In the genomic region with DNA sequence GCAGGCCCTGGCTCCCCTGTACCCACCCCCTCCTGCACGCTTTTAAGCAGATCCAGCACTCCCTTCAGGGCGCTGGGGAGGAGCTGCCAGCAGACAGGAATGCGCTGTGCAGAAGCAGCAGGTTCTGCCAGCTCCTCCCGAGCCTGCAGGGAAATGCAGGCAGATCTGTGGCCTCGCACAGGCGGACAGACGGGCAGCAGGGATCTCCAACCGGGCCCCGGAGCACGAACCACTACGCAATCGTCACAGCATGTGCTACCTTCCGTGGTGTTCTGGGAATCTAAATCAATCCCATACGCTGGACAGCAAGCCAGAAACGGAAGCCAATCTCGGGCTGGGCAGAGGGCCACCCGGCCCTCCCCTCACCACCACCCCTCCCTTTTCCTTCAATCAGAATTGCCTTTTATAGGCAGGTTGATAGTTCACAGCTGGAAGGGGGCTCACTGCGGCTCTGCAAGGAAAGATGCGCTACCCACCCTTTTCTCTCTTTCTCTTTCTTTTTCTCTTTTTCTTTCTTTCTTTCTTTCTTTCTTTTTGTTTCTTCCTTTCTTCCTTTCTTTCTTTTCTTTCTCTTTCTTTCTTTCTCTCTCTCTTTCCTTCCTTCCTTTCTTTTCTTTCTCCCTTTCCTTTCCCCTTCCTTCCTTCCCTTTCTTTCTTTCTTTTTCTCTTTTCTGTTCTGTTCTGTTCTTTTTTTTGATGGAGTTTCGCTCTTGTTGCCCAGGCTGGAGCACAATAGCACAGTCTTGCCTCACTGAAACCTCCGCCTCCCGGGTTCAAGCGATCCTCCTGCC, we compare ENCODE assay signal across 8 cellular contexts.
A peak's percentile ranks its signal among the peaks of the same experiment; 100 is the strongest.
DNase-seq lines count a peak whose midpoint lies in the region; ATAC-seq and TF ChIP-seq lines count a peak whose summit lies in the region.

No MANE protein-coding gene starts in this region.

- H2BK15ac ChIP-seq in neuronal stem cell (ENCODE audit: low read length), result no peak overlapping the region

- peak overlapping the region; percentile 34 for H3K4me2 ChIP-seq in neuronal stem cell (ENCODE audit: insufficient read depth, low read length, poor library complexity, severe bottlenecking)

- DNase-seq in AG09309 (ENCODE audit: low read depth) (peak; percentile 93), SK-N-MC (ENCODE audit: low read depth, low spot score) (no peak), neuronal stem cell (ENCODE audit: low spot score) (no peak), LoVo (ENCODE audit: low spot score) (no peak), AML-193 (lab: John Stamatoyannopoulos, UW) (no peak), COLO829 (ENCODE audit: low spot score) (no peak)
- no peak for DNase-seq in activated T-helper 1 cell treated with anti-CD3 and anti-CD28 coated beads, Interleukin-12 subunit alpha, Interleukin-12 subunit beta, Interleukin-2, Interleukin-4 antibody, amounts not matched to agents 30 ng/mL and 10 ng/mL and 1 ng/mL, durations not matched to agents 14 hours and 24 hours and 36 hours (ENCODE audit: low spot score)

- no peaks in the 10 kb centered on the region for H3K27me3 ChIP-seq in gastroesophageal sphincter
- H3K27me3 ChIP-seq in neuronal stem cell (ENCODE audit: control insufficient read depth in 3 of 3, insufficient read depth in 3 of 3, low read depth in 1 of 3, low read length in 3 of 3), result peaks cover 0 to 2% (median 1%) of the 10 kb centered on the region in 3 experiments

- H2BK120ac ChIP-seq in neuronal stem cell (ENCODE audit: low read depth, low read length), result no peak overlapping the region

- H4K8ac ChIP-seq in neuronal stem cell (ENCODE audit: low read depth, low read length), result no peak overlapping the region

- TF ChIP-seq POLR2A in gastroesophageal sphincter (IDR thresholded peaks at IDR 0.05), result no peak

- intact Hi-C loops in activated T-helper 1 cell treated with anti-CD3 and anti-CD28 coated beads, Interleukin-12 subunit alpha, Interleukin-12 subunit beta, Interleukin-2, Interleukin-4 antibody, amounts not matched to agents 30 ng/mL and 10 ng/mL and 1 ng/mL, durations not matched to agents 14 hours and 24 hours and 36 hours (cut with micrococcal nuclease), result no loop called here

- peak; percentile 58 for TF ChIP-seq EP300 in gastroesophageal sphincter (IDR thresholded peaks at IDR 0.05)

- 18 to 58% methylated on average over 4 to 14 of the region's 23 CpGs for WGBS in gastroesophageal sphincter (ENCODE audit: low coverage in 1 of 2), 2 donors
- no CpG with 5 or more reads among the region's 23 CpGs for WGBS in neuronal stem cell (ENCODE audit: extremely low coverage in 2 of 2, insufficient read length in 2 of 2, insufficient replicate concordance in 1 of 2), 2 donors

- H3K27ac ChIP-seq in SK-N-MC (no peak overlapping the region), gastroesophageal sphincter (peak overlapping the region; percentile 87 to 96 (median 91)), neuronal stem cell (replicated peaks; ENCODE audit: low read length) (peak overlapping the region; percentile 35)

- peaks cover 2 to 58% (median 19%) of the 10 kb centered on the region in 3 donors for H3K4me1 ChIP-seq in gastroesophageal sphincter
- peaks cover 5 to 14% of the 10 kb centered on the region in 2 donors for H3K4me1 ChIP-seq in neuronal stem cell (ENCODE audit: control insufficient read depth in 2 of 2, insufficient read depth in 1 of 2, low read depth in 1 of 2, low read length in 2 of 2)

- H3K36me3 ChIP-seq in SK-N-MC (ENCODE audit: insufficient read depth, low read length), result no peaks in the 10 kb centered on the region
- H3K36me3 ChIP-seq in gastroesophageal sphincter, result no peaks in the 10 kb centered on the region
- no peaks in the 10 kb centered on the region for H3K36me3 ChIP-seq in neuronal stem cell (replicated peaks in 1 of 2; ENCODE audit: control insufficient read depth in 2 of 2, insufficient read depth in 2 of 2, low read length in 2 of 2)

- no peaks in the 10 kb centered on the region for H3K36me3 Mint-ChIP-seq in activated T-helper 1 cell treated with anti-CD3 and anti-CD28 coated beads, Interleukin-12 subunit alpha, Interleukin-12 subunit beta, Interleukin-2, Interleukin-4 antibody, amounts not matched to agents 30 ng/mL and 10 ng/mL and 1 ng/mL, durations not matched to agents 14 hours and 24 hours and 36 hours (ENCODE audit: low read depth)

- no peak overlapping the region for H3K23ac ChIP-seq in neuronal stem cell (ENCODE audit: low read depth, low read length, poor library complexity)

- H3K27ac Mint-ChIP-seq in activated T-helper 1 cell treated with anti-CD3 and anti-CD28 coated beads, Interleukin-12 subunit alpha, Interleukin-12 subunit beta, Interleukin-2, Interleukin-4 antibody, amounts not matched to agents 30 ng/mL and 10 ng/mL and 1 ng/mL, durations not matched to agents 14 hours and 24 hours and 36 hours, result no peak overlapping the region

- no peak overlapping the region for H3K9ac ChIP-seq in SK-N-MC (ENCODE audit: insufficient read length)
- no peak overlapping the region for H3K9ac ChIP-seq in neuronal stem cell (ENCODE audit: low read depth, low read length, poor library complexity)

- no peak overlapping the region for H4K91ac ChIP-seq in neuronal stem cell (ENCODE audit: low read depth, low read length, poor library complexity)

- peaks cover 13% of the 10 kb centered on the region for H3K4me1 Mint-ChIP-seq in activated T-helper 1 cell treated with anti-CD3 and anti-CD28 coated beads, Interleukin-12 subunit alpha, Interleukin-12 subunit beta, Interleukin-2, Interleukin-4 antibody, amounts not matched to agents 30 ng/mL and 10 ng/mL and 1 ng/mL, durations not matched to agents 14 hours and 24 hours and 36 hours (ENCODE audit: low read depth)

- no peak overlapping the region for H3K4me3 Mint-ChIP-seq in activated T-helper 1 cell treated with anti-CD3 and anti-CD28 coated beads, Interleukin-12 subunit alpha, Interleukin-12 subunit beta, Interleukin-2, Interleukin-4 antibody, amounts not matched to agents 30 ng/mL and 10 ng/mL and 1 ng/mL, durations not matched to agents 14 hours and 24 hours and 36 hours

- TF ChIP-seq CTCF in AG09309 (IDR thresholded peaks at IDR 0.05; ENCODE audit: control insufficient read depth, insufficient read depth, low read depth, low read length, missing control alignments) (no peak), gastroesophageal sphincter (IDR thresholded peaks at IDR 0.05) (peak in 3 of 4 experiments; percentile 24 to 38 (median 37))

- H3K79me1 ChIP-seq in neuronal stem cell (ENCODE audit: low read depth, low read length), result no peaks in the 10 kb centered on the region

- H3K9me3 Mint-ChIP-seq in activated T-helper 1 cell treated with anti-CD3 and anti-CD28 coated beads, Interleukin-12 subunit alpha, Interleukin-12 subunit beta, Interleukin-2, Interleukin-4 antibody, amounts not matched to agents 30 ng/mL and 10 ng/mL and 1 ng/mL, durations not matched to agents 14 hours and 24 hours and 36 hours, result no peaks in the 10 kb centered on the region

- H3K27me3 Mint-ChIP-seq in activated T-helper 1 cell treated with anti-CD3 and anti-CD28 coated beads, Interleukin-12 subunit alpha, Interleukin-12 subunit beta, Interleukin-2, Interleukin-4 antibody, amounts not matched to agents 30 ng/mL and 10 ng/mL and 1 ng/mL, durations not matched to agents 14 hours and 24 hours and 36 hours (ENCODE audit: insufficient read depth), result peaks cover 9% of the 10 kb centered on the region

- peak overlapping the region; percentile 95 for H3K18ac ChIP-seq in neuronal stem cell (ENCODE audit: low read length)

- H2AK5ac ChIP-seq in neuronal stem cell (ENCODE audit: low read depth, low read length), result peak overlapping the region; percentile 94

- H3K4me3 ChIP-seq in AG09309 (ENCODE audit: control insufficient read depth, low read depth, low read length) (peak overlapping the region; percentile 12), SK-N-MC (peak overlapping the region; percentile 67), gastroesophageal sphincter (peak overlapping the region; percentile 9 to 42), neuronal stem cell (ENCODE audit: low read length in 2 of 2) (peak overlapping the region in 1 of 2 donors; percentile 28)

- H2AFZ ChIP-seq in neuronal stem cell (ENCODE audit: low read length), result peak overlapping the region; percentile 97

- H3K9me3 ChIP-seq in SK-N-MC (ENCODE audit: low read depth, low read length), result no peaks in the 10 kb centered on the region
- no peaks in the 10 kb centered on the region for H3K9me3 ChIP-seq in gastroesophageal sphincter
- H3K9me3 ChIP-seq in neuronal stem cell (replicated peaks in 1 of 2; ENCODE audit: control insufficient read depth in 2 of 2, insufficient read depth in 1 of 2, low read depth in 1 of 2, low read length in 2 of 2), result no peaks in the 10 kb centered on the region

- ATAC-seq in gastroesophageal sphincter, result peak; percentile 95

- H2BK5ac ChIP-seq in neuronal stem cell (ENCODE audit: low read length), result no peak overlapping the region

- H3K14ac ChIP-seq in neuronal stem cell (ENCODE audit: low read length), result no peak overlapping the region

- H3K4ac ChIP-seq in neuronal stem cell (ENCODE audit: low read length), result no peak overlapping the region

- no peak overlapping the region for H2BK12ac ChIP-seq in neuronal stem cell (ENCODE audit: low read length)
